ENCODE assay signal across 18 cellular contexts in genomic region chr9:126055386-126055785, GRCh38.
DNase-seq lines count a peak whose midpoint lies in the region; ATAC-seq, FAIRE-seq and TF ChIP-seq lines count a peak whose summit lies in the region.
"Had no signal": no experiment of that assay in that cellular context is flagged by ENCODE, and none has a peak within 500 bp of the region (broad histone marks: within the 10 kb centered on the region; RNA-seq: fewer than 3 reads in every experiment).

No MANE protein-coding gene starts in this region.

- no peaks in the 10 kb centered on the region for H3K9me2 ChIP-seq in SK-N-SH

- no peak overlapping the region for H3K27ac ChIP-seq in SK-N-SH (ENCODE audit: low read depth in 2 of 2, low read length in 1 of 2)
- H3K27ac ChIP-seq in spleen, result no peak overlapping the region
- H3K27ac ChIP-seq: A549 had no signal

- no peak for TF ChIP-seq CTCF in SK-N-SH (IDR thresholded peaks at IDR 0.05)
- TF ChIP-seq CTCF in fibroblast of mammary gland (conservative IDR thresholded peaks at IDR 0.05; ENCODE audit: control insufficient read depth, insufficient read depth, low read depth, low read length), result no peak
- no peak for TF ChIP-seq CTCF in spleen (IDR thresholded peaks at IDR 0.05 in 8 of 11, conservative IDR thresholded peaks at IDR 0.05 in 3 of 11)

- H3K9me3 ChIP-seq in SK-N-SH (no peaks in the 10 kb centered on the region), spleen (no peaks in the 10 kb centered on the region)
- H3K9me3 ChIP-seq: A549 had no signal

- H3K4me3 ChIP-seq in SK-N-SH (ENCODE audit: low read depth in 2 of 2, low read length in 1 of 2) (no peak overlapping the region), fibroblast of mammary gland (ENCODE audit: control insufficient read depth, low read depth, low read length) (no peak overlapping the region), spleen (no peak overlapping the region)
- H3K4me3 ChIP-seq: A549 had no signal

- H3K4me1 ChIP-seq in SK-N-SH (ENCODE audit: control insufficient read depth in 1 of 2, insufficient read depth in 2 of 2, low read depth in 1 of 2, low read length in 1 of 2) (peaks cover 0 to 31% of the 10 kb centered on the region in 2 experiments; a peak in 2 of 4 replicates), spleen (no peaks in the 10 kb centered on the region)
- H3K4me1 ChIP-seq: A549 had no signal

- H2AFZ ChIP-seq in SK-N-SH (ENCODE audit: low read depth), result no peak overlapping the region

- TF ChIP-seq RAD21 in SK-N-SH (IDR thresholded peaks at IDR 0.05; ENCODE audit: low read length), result no peak

- intact Hi-C loops in spleen (cut with DNase I; ENCODE audit: low total_unique reads), result no loop called here

- DNase-seq in SK-N-SH (no peak), RPMI7951 (ENCODE audit: low read depth) (peak; percentile 60), fibroblast of mammary gland (ENCODE audit: low read depth) (peak; percentile 14), spleen (peak; percentile 30), NCI-H1930 (lab: John Stamatoyannopoulos, UW) (no peak), frontal cortex (ENCODE audit: low spot score in 2 of 2) (no peak), epidermal melanocyte (ENCODE audit: insufficient read length, low spot score) (no peak)
- DNase-seq: activated CD4-positive, alpha-beta T cell treated with anti-CD3 and anti-CD28 coated beads for 36 hours; cortex of kidney; KBM-7; NCI-H1436 treated with DMSO at 0.1 percent for 48 hours; T-helper 2 cell had no signal

- CTCF ChIA-PET in SK-N-SH (lab: Yijun Ruan, JAX), result interaction anchor here (1.3 kb wide), 1 partner anchor 48 kb away, joined by 3 read pairs; no protein-coding TSS in a partner anchor

- no peaks in the 10 kb centered on the region for H3K79me2 ChIP-seq in SK-N-SH (ENCODE audit: insufficient read depth)

- TF ChIP-seq POLR2A in spleen (IDR thresholded peaks at IDR 0.05), result no peak

- ATAC-seq in SK-N-SH treated with all-trans-retinoic acid at 6 μM for 48 hours, result no peak
- ATAC-seq: A549; activated CD4-positive, alpha-beta T cell treated with anti-CD3 and anti-CD28 coated beads for 36 hours; activated naive CD4-positive, alpha-beta T cell treated with anti-CD3 and anti-CD28 coated beads, Interleukin-2, amount 50 U/mL, for 72 hours; Panc1; stimulated activated effector memory CD8-positive, alpha-beta T cell treated with anti-CD3 and anti-CD28 coated beads, Interleukin-12 subunit alpha, Interleukin-12 subunit beta, amount 100 ng/mL, for 72 hours had no signal

- POLR2A ChIA-PET in SK-N-SH (lab: Yijun Ruan, JAX), result no interaction called here

- H3F3A ChIP-seq in SK-N-SH (replicated peaks; ENCODE audit: insufficient read depth), result no peaks in the 10 kb centered on the region

- H3K9ac ChIP-seq in SK-N-SH, result no peak overlapping the region

- H3K27me3 ChIP-seq in SK-N-SH (ENCODE audit: insufficient read depth) (peaks cover 18% of the 10 kb centered on the region; the same call in 1 of the 2 replicates), spleen (replicated peaks in 1 of 7) (peaks cover 0 to 59% (median 5%) of the 10 kb centered on the region in 7 donors)

- FAIRE-seq in frontal cortex (lab: Jason Lieb, UNC), result no peak
- FAIRE-seq: A549, H1 had no signal

- no peaks in the 10 kb centered on the region for H3K36me3 ChIP-seq in SK-N-SH (replicated peaks in 1 of 2; ENCODE audit: control insufficient read depth in 1 of 2, insufficient read depth in 2 of 2, low read length in 1 of 2)
- no peaks in the 10 kb centered on the region for H3K36me3 ChIP-seq in spleen

- 67% methylated on average over 13 of the region's 14 CpGs for WGBS in SK-N-SH (ENCODE audit: low lambda C conversion rate)
- 79 to 89% (median 82%) methylated on average over 14 of the region's 14 CpGs for WGBS in spleen, 5 donors

- no peak overlapping the region for H3K4me2 ChIP-seq in SK-N-SH
- H3K4me2 ChIP-seq: A549 had no signal

- TF ChIP-seq EP300 in SK-N-SH (IDR thresholded peaks at IDR 0.05; ENCODE audit: borderline replicate concordance in 1 of 2, low read depth in 1 of 2, low read length in 1 of 2), result no peak

- no peaks in the 10 kb centered on the region for H4K20me1 ChIP-seq in SK-N-SH (ENCODE audit: insufficient read depth)

TF ChIP-seq in SK-N-SH, 30 proteins besides CTCF, POLR2A, EP300 and RAD21:
- TF ChIP-seq TCF12 (IDR thresholded peaks at IDR 0.05) (peak; percentile 24), USF1 (IDR thresholded peaks at IDR 0.05; ENCODE audit: borderline replicate concordance, low read depth) (no peak)

TF ChIP-seq in SK-N-SH treated with all-trans-retinoic acid at 6 μM for 48 hours, 23 proteins besides CTCF, POLR2A, EP300 and RAD21 (continues in another document):
- TF ChIP-seq ESRRG (CRISPR knock-in tag; IDR thresholded peaks at IDR 0.05), result no peak
- TF ChIP-seq SNAI2 (CRISPR knock-in tag; IDR thresholded peaks at IDR 0.05), result no peak
- TF ChIP-seq BACH2 (CRISPR knock-in tag; IDR thresholded peaks at IDR 0.05; ENCODE audit: borderline replicate concordance), result no peak
- no peak for TF ChIP-seq ARNTL (CRISPR knock-in tag; IDR thresholded peaks at IDR 0.05; ENCODE audit: borderline replicate concordance, low read depth)
- TF ChIP-seq RARB (CRISPR knock-in tag; IDR thresholded peaks at IDR 0.05), result no peak
- no peak for TF ChIP-seq TCF4 (CRISPR knock-in tag; IDR thresholded peaks at IDR 0.05; ENCODE audit: borderline replicate concordance)
- TF ChIP-seq OSR1 (CRISPR knock-in tag; IDR thresholded peaks at IDR 0.05), result no peak
- TF ChIP-seq CSRNP3 (CRISPR knock-in tag; IDR thresholded peaks at IDR 0.05), result no peak
- no peak for TF ChIP-seq PATZ1 (CRISPR knock-in tag; IDR thresholded peaks at IDR 0.05; ENCODE audit: borderline replicate concordance)
- no peak for TF ChIP-seq TOX (CRISPR knock-in tag; IDR thresholded peaks at IDR 0.05; ENCODE audit: borderline replicate concordance)
- TF ChIP-seq POU6F1 (CRISPR knock-in tag; IDR thresholded peaks at IDR 0.05; ENCODE audit: borderline replicate concordance, low read depth), result no peak
- TF ChIP-seq PPARA (CRISPR knock-in tag; IDR thresholded peaks at IDR 0.05; ENCODE audit: borderline replicate concordance), result no peak
- no peak for TF ChIP-seq CSDC2 (CRISPR knock-in tag; IDR thresholded peaks at IDR 0.05)

Comparison
In these comparisons a context has a peak if more than half of its experiments do, and no peak if none do; other contexts are left out.
1. DNase-seq: peak in RPMI7951 (single experiment), fibroblast of mammary gland (single experiment) and spleen (single experiment); none in SK-N-SH (single experiment), NCI-H1930 (0 of 2), frontal cortex (0 of 2) and epidermal melanocyte (single experiment).